In the genomic region with DNA sequence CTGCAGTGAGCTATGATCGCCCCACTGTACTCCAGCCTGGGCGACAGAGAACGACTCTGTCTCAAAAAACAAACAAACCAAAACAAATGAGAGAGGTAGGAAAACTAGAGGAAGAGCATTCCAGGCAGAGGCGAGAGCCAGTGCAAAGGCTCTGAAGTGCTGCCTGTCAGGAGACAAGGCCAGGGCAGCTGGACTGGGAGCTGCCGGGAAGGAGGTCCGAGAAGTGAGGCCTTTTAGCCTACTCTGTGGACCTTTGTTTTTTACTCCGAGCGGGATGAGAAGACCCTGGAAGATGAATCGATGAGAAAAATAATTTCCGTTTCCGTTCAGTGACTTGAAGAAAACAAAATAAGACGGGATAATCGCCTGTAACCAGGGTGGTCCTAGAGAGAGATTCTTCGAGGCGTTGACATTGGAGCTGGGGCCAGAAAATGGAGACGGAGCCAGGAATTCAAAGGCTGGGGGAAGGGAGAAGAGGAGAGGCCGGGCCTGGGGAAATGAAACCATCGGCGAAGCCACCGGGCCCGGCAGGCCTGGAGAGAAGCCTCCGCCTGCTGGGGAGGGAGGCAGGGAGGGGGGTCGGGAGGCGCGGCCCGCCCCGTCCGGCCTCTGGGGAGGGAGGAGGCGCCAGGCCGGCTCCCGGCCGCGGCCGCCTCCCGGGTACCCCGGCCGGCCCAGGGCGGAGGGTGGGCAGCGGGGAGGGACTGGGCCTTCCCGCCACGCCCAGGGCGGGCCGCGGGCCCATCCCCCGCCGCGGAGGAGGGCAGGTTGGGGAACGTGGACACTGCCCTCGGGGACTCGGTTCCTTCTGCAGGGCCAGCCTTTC, we compare ENCODE assay signal across 8 cellular contexts.
DNase-seq lines count a peak whose midpoint lies in the region; ATAC-seq and TF ChIP-seq lines count a peak whose summit lies in the region.

No MANE protein-coding gene starts in this region.

- H3K9me2 ChIP-seq in DOHH2 (replicated peaks; ENCODE audit: control insufficient read depth, low read length) = no peaks in the 10 kb centered on the region

- H3K79me2 ChIP-seq in DOHH2 (ENCODE audit: control insufficient read depth, low read length) = no peaks in the 10 kb centered on the region

- no peaks in the 10 kb centered on the region for H3K36me3 ChIP-seq in DOHH2 (ENCODE audit: control insufficient read depth, low read length)

- no peaks in the 10 kb centered on the region for H4K20me1 ChIP-seq in DOHH2 (ENCODE audit: control insufficient read depth, insufficient read depth, low read depth, low read length)

- H3K4me2 ChIP-seq in DOHH2 (ENCODE audit: low read length) = peak overlapping the region; percentile 93

- no peaks in the 10 kb centered on the region; the same call in 1 of the 2 replicates for H3K27me3 ChIP-seq in DOHH2 (ENCODE audit: control insufficient read depth, low read length)

- peak; percentile 74 for DNase-seq in NCI-H2196 treated with DMSO at 0.1 percent for 48 hours (lab: John Stamatoyannopoulos, UW; ENCODE audit: unreplicated experiment)
- DNase-seq in activated CD4-positive, CD25-positive, alpha-beta regulatory T cell treated with anti-CD3 and anti-CD28 coated beads, Interleukin-2, amount 50 U/mL, for 72 hours = peak; percentile 64
- peak; percentile 94 for DNase-seq in coronary artery (ENCODE audit: low spot score)
- DNase-seq in kidney tubule cell (ENCODE audit: low spot score) = peak; percentile 91
- peak in 2 of 3 donors; percentile 32 to 43 for DNase-seq in stimulated activated CD4-positive, alpha-beta T cell treated with anti-CD3 and anti-CD28 coated beads, Interleukin-12 subunit alpha, Interleukin-12 subunit beta, amount 100 ng/mL, for 48 hours (ENCODE audit: low read depth in 2 of 3, low spot score in 1 of 3)

- peak overlapping the region; percentile 77 for H3K4me3 ChIP-seq in DOHH2 (ENCODE audit: low read length)
- peak overlapping the region; percentile 65 for H3K4me3 ChIP-seq in coronary artery

- peak; percentile 61 for ATAC-seq in HG02623 (IDR thresholded peaks at IDR 0.05; ENCODE audit: unreplicated experiment)
- ATAC-seq in HG03565 (IDR thresholded peaks at IDR 0.05; ENCODE audit: unreplicated experiment) = no peak

- H3K27ac ChIP-seq in DOHH2 (ENCODE audit: low read depth, low read length) (peak overlapping the region; percentile 88), coronary artery (peak overlapping the region; percentile 88 to 92)

- TF ChIP-seq CTCF in DOHH2 (IDR thresholded peaks at IDR 0.05; ENCODE audit: low read depth, low read length, poor library complexity, severe bottlenecking) = no peak
- TF ChIP-seq CTCF in coronary artery (IDR thresholded peaks at IDR 0.05) = no peak

- H3K4me1 ChIP-seq in DOHH2 (ENCODE audit: control insufficient read depth, low read length) = peaks cover 35% of the 10 kb centered on the region

- H3F3A ChIP-seq in DOHH2 (ENCODE audit: control insufficient read depth, insufficient read depth) = peaks cover 11% of the 10 kb centered on the region

- H3K9me3 ChIP-seq in DOHH2 (ENCODE audit: control insufficient read depth, insufficient read depth, low read length) = no peaks in the 10 kb centered on the region

Comparison
In these comparisons a context has a peak if more than half of its experiments do, and no peak if none do; other contexts are left out.
1. DNase-seq: peak in every context shown above with its lines; median percentile 94 in coronary artery; 91 in kidney tubule cell; 74 in NCI-H2196 treated with DMSO at 0.1 percent for 48 hours; 64 in activated CD4-positive, CD25-positive, alpha-beta regulatory T cell treated with anti-CD3 and anti-CD28 coated beads, Interleukin-2, amount 50 U/mL, for 72 hours; 38 in stimulated activated CD4-positive, alpha-beta T cell treated with anti-CD3 and anti-CD28 coated beads, Interleukin-12 subunit alpha, Interleukin-12 subunit beta, amount 100 ng/mL, for 48 hours.